ENCODE assay signal across 8 cellular contexts in genomic region chr3:122563717-122564025, GRCh38. TPM values are rescaled to one million over a fixed set of nuclear protein-coding genes. Genes with fewer than 3 reads are reported as not detected.
A peak's percentile ranks its signal among the peaks of the same experiment; 100 is the strongest.
DNase-seq lines count a peak whose midpoint lies in the region; ATAC-seq, FAIRE-seq and TF ChIP-seq lines count a peak whose summit lies in the region.

No MANE protein-coding gene starts in this region.

- no CpG with 5 or more reads among the region's 5 CpGs for WGBS in mesendoderm (ENCODE audit: extremely low coverage, insufficient coverage, low lambda C conversion rate)

- H3K79me2 ChIP-seq in mesendoderm (ENCODE audit: control insufficient read depth, insufficient read depth, low read length) = no peaks in the 10 kb centered on the region

- no peaks in the 10 kb centered on the region for H3K9me3 ChIP-seq in upper lobe of right lung

- no peak overlapping the region for H3K4ac ChIP-seq in mesendoderm (ENCODE audit: low read depth, low read length)

- H4K5ac ChIP-seq in mesendoderm (ENCODE audit: low read length) = no peak overlapping the region

- peak; percentile 88 for FAIRE-seq in GM19239 (lab: Jason Lieb, UNC)

- peak overlapping the region; percentile 52 for H3K56ac ChIP-seq in mesendoderm (ENCODE audit: low read length)

- ATAC-seq in upper lobe of right lung (peak; percentile 5), GM21825 (IDR thresholded peaks at IDR 0.05; ENCODE audit: unreplicated experiment) (no peak), GM18505 (IDR thresholded peaks at IDR 0.05; ENCODE audit: unreplicated experiment) (no peak)

- no peak overlapping the region for H4K8ac ChIP-seq in mesendoderm (ENCODE audit: low read depth, low read length)

- no peak overlapping the region for H2AK5ac ChIP-seq in mesendoderm (ENCODE audit: low read length)

- H2BK5ac ChIP-seq in mesendoderm (ENCODE audit: low read length) = no peak overlapping the region

- H3K79me1 ChIP-seq in mesendoderm (ENCODE audit: low read length) = no peaks in the 10 kb centered on the region

- no peak overlapping the region for H2BK15ac ChIP-seq in mesendoderm (replicated peaks; ENCODE audit: low read depth)

- TF ChIP-seq CTCF in 22Rv1 (IDR thresholded peaks at IDR 0.05) = no peak
- TF ChIP-seq CTCF in upper lobe of right lung (IDR thresholded peaks at IDR 0.05) = no peak

- H3K36me3 ChIP-seq in mesendoderm (ENCODE audit: control insufficient read depth, insufficient read depth, low read length) (no peaks in the 10 kb centered on the region), upper lobe of right lung (peaks cover 42% of the 10 kb centered on the region)

- intact Hi-C loops in upper lobe of right lung (cut with DNase I) = loop anchor here (5.0 kb wide), 1 partner anchor 114 kb away; no protein-coding TSS in a partner anchor

- no peak for DNase-seq in GM19239 (ENCODE audit: insufficient read length, low spot score)
- peak; percentile 16 for DNase-seq in RPMI7951 (ENCODE audit: low read depth)
- peak; percentile 21 for DNase-seq in mesendoderm
- DNase-seq in upper lobe of right lung = no peak

- no peak overlapping the region for H3K4me2 ChIP-seq in mesendoderm (ENCODE audit: low read length)

- H3K23ac ChIP-seq in mesendoderm (ENCODE audit: low read length) = no peak overlapping the region

- H3K9ac ChIP-seq in mesendoderm (ENCODE audit: low read length) = peak overlapping the region; percentile 9

- no peak overlapping the region for H3K4me3 ChIP-seq in mesendoderm (ENCODE audit: low read length)
- peak overlapping the region; percentile 86 for H3K4me3 ChIP-seq in upper lobe of right lung

- no peak overlapping the region for H2BK120ac ChIP-seq in mesendoderm (ENCODE audit: low read depth, low read length)

- peak overlapping the region; percentile 78 for H3K27ac ChIP-seq in 22Rv1
- H3K27ac ChIP-seq in cingulate gyrus (ENCODE audit: low read depth, low read length) = peak overlapping the region; percentile 67
- H3K27ac ChIP-seq in mesendoderm (ENCODE audit: low read depth, low read length) = no peak overlapping the region
- peak overlapping the region; percentile 98 for H3K27ac ChIP-seq in upper lobe of right lung

- H3K4me1 ChIP-seq in mesendoderm (ENCODE audit: control insufficient read depth, low read depth, low read length) (peaks cover 2% of the 10 kb centered on the region), upper lobe of right lung (peaks cover 29% of the 10 kb centered on the region)

- no peak overlapping the region for H3K18ac ChIP-seq in mesendoderm (ENCODE audit: low read length)

- H3K27me3 ChIP-seq in mesendoderm (ENCODE audit: insufficient read depth, low read length, poor library complexity) (no peaks in the 10 kb centered on the region), upper lobe of right lung (no peaks in the 10 kb centered on the region)

- TF ChIP-seq POLR2A in GM18505 (IDR thresholded peaks at IDR 0.05; ENCODE audit: borderline replicate concordance, extremely low read depth, insufficient read depth, insufficient read length) = no peak

RNA-seq across cellular contexts. Expression of gene PARP9, which starts 0.4 kb away (rescaled TPM):
- 17.4 and 22.1 TPM in 2 replicates for total RNA-seq in RPMI7951 (2014; rRNA removed; shearing (Covaris generic))
- polyA plus RNA-seq in mesendoderm (2013, experiment 1 of 2) = 2.4 TPM
- 2.4 TPM for polyA plus RNA-seq in mesendoderm (2013, experiment 2 of 2)
- total RNA-seq in upper lobe of right lung = 70.8 TPM

RNA-seq across cellular contexts. Expression of gene DTX3L, which starts 0.5 kb away (rescaled TPM):
- total RNA-seq in RPMI7951 (2014; rRNA removed; shearing (Covaris generic)) = 24.3 and 24.9 TPM in 2 replicates
- 3.6 TPM for polyA plus RNA-seq in mesendoderm (2013, experiment 1 of 2)
- polyA plus RNA-seq in mesendoderm (2013, experiment 2 of 2) = 3.5 TPM
- total RNA-seq in upper lobe of right lung = 67.5 TPM

RNA-seq across cellular contexts. Expression of gene PARP15, which starts 13.8 kb away (rescaled TPM):
- total RNA-seq in RPMI7951 (2014; rRNA removed; shearing (Covaris generic)) = 0.10 TPM in 1 of 2 replicates, not detected in the other
- 0.29 TPM for polyA plus RNA-seq in mesendoderm (2013, experiment 1 of 2)
- polyA plus RNA-seq in mesendoderm (2013, experiment 2 of 2) = 0.39 TPM
- total RNA-seq in upper lobe of right lung = 9.7 TPM

RNA-seq across cellular contexts. Expression of gene KPNA1, which starts 48.9 kb away (rescaled TPM):
- total RNA-seq in RPMI7951 (2014; rRNA removed; shearing (Covaris generic)) = 33.3 and 34.7 TPM in 2 replicates
- 41.4 TPM for polyA plus RNA-seq in mesendoderm (2013, experiment 1 of 2)
- polyA plus RNA-seq in mesendoderm (2013, experiment 2 of 2) = 41.0 TPM
- total RNA-seq in upper lobe of right lung = 60.4 TPM

Comparison
In these comparisons a context has a peak if more than half of its experiments do, and no peak if none do; other contexts are left out.
1. DNase-seq: peak in RPMI7951 (single experiment) and mesendoderm (single experiment); none in GM19239 (single experiment) and upper lobe of right lung (single experiment).